27 cellular contexts compared by ENCODE assay signal in genomic region chr2:4094743-4095142, GRCh38.
"Had no signal": no experiment of that assay in that cellular context is flagged by ENCODE, and none has a peak within 500 bp of the region (broad histone marks: within the 10 kb centered on the region; RNA-seq: fewer than 3 reads in every experiment).

No MANE protein-coding gene starts in this region.

- H3K4me1 ChIP-seq: stomach, suprapubic skin, testis, thyroid gland, tibial artery, tibial nerve, transverse colon, upper lobe of left lung, upper lobe of right lung, uterus, vagina had no signal

- DNase-seq: stimulated activated CD4-positive, alpha-beta T cell treated with anti-CD3 and anti-CD28 coated beads, Interleukin-2, amount 100 ng/mL, for 48 hours; stimulated activated CD4-positive, alpha-beta T cell treated with anti-CD3 and anti-CD28 coated beads, Interleukin-4, amount 100 ng/mL, for 1 hour; stimulated activated CD4-positive, alpha-beta T cell treated with anti-CD3 and anti-CD28 coated beads, Interleukin-4, amount 100 ng/mL, for 24 hours; stimulated activated CD4-positive, alpha-beta T cell treated with anti-CD3 and anti-CD28 coated beads, Interleukin-4, amount 100 ng/mL, for 4 hours; stimulated activated CD8-positive, alpha-beta memory T cell treated with anti-CD3 and anti-CD28 coated beads, Interleukin-4, amount 100 ng/mL, for 48 hours; stimulated activated naive B cell treated with anti-CD40 and anti-IgM and Interleukin-4, amounts not matched to agents 10 μg/mL and 1 μg/mL and 100 μg/mL, for 72 hours; stimulated activated naive CD4-positive, alpha-beta T cell; stimulated activated naive CD4-positive, alpha-beta T cell treated with Interleukin-2 at 50 U/mL for 16 hours; stimulated activated naive CD8-positive, alpha-beta T cell treated with anti-CD3 and anti-CD28 coated beads, Interleukin-15, amount 100 ng/mL, for 72 hours; stimulated activated naive CD8-positive, alpha-beta T cell treated with anti-CD3 and anti-CD28 coated beads, Interleukin-15, Interleukin-2, amounts not matched to agents 100 U/mL and 50 U/mL, for 24 hours; stomach; substantia nigra; testis; thyroid gland; tibial artery; transverse colon; trophoblast cell; upper lobe of left lung; upper lobe of right lung; uterus had no signal

- H3K27ac ChIP-seq: stomach, suprapubic skin, testis, thoracic aorta, thyroid gland, tibial artery, tibial nerve, transverse colon, upper lobe of left lung, upper lobe of right lung, uterus, vagina had no signal

- H3K36me3 ChIP-seq: stomach, suprapubic skin, thoracic aorta, thyroid gland, tibial artery, tibial nerve, transverse colon, upper lobe of left lung, upper lobe of right lung, uterus, vagina had no signal

- H3K9me3 ChIP-seq: testis, thoracic aorta, thyroid gland, tibial artery, tibial nerve, transverse colon, upper lobe of left lung, upper lobe of right lung, uterus, vagina had no signal

- ATAC-seq: stimulated activated effector memory CD8-positive, alpha-beta T cell treated with anti-CD3 and anti-CD28 coated beads, Interleukin-12 subunit alpha, Interleukin-12 subunit beta, amount 100 ng/mL, for 72 hours; stimulated activated memory B cell treated with anti-CD40 and anti-IgM and Interleukin-4, amounts not matched to agents 10 μg/mL and 1 μg/mL and 100 μg/mL, for 72 hours; stimulated activated naive B cell treated with anti-CD40 and anti-IgM and Interleukin-4, amounts not matched to agents 10 μg/mL and 1 μg/mL and 100 μg/mL, for 72 hours; stimulated activated naive CD8-positive, alpha-beta T cell treated with anti-CD3 and anti-CD28 coated beads, Interleukin-15, amount 100 ng/mL, for 72 hours; stimulated activated naive CD8-positive, alpha-beta T cell treated with anti-CD3 and anti-CD28 coated beads, Interleukin-15, Interleukin-2, amounts not matched to agents 100 U/mL and 50 U/mL, for 24 hours; upper lobe of right lung had no signal

- H3K4me3 ChIP-seq: stomach, suprapubic skin, testis, thoracic aorta, thyroid gland, tibial artery, tibial nerve, transverse colon, upper lobe of left lung, upper lobe of right lung, uterus, vagina had no signal

- H3K27me3 ChIP-seq: stomach, suprapubic skin, testis, thyroid gland, tibial artery, tibial nerve, transverse colon, upper lobe of left lung, upper lobe of right lung, uterus, vagina had no signal

- FAIRE-seq: urothelium cell line had no signal
